ENCODE assay signal across 2 cellular contexts in the genomic region with DNA sequence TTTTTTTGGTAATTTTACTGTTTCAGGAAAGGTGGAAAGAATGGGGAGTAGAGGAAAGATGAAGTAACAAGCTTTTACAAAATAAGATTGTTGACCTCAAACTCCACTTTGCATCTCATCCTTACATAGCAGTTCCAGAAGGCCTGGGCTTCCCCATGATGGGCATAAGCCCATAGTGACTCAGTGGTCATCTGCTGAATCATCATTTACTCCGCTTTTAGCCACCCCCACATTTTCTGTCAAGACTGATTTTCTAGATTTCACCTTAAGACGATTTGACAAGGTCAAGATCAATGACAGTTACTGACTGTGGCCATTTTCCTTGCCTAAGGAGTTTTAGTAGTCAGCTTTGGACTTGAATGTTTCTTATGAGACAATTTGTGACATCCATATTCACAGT.
TF ChIP-seq lines count a peak whose summit lies in the region.

No MANE protein-coding gene starts in this region.

TF ChIP-seq in HepG2, 621 proteins besides CTCF, POLR2A, EP300 and RAD21:
- no peak for TF ChIP-seq RBM39 (IDR thresholded peaks at IDR 0.05; ENCODE audit: low read depth, low read length, poor library complexity, severe bottlenecking)
- TF ChIP-seq, protein P1, sequence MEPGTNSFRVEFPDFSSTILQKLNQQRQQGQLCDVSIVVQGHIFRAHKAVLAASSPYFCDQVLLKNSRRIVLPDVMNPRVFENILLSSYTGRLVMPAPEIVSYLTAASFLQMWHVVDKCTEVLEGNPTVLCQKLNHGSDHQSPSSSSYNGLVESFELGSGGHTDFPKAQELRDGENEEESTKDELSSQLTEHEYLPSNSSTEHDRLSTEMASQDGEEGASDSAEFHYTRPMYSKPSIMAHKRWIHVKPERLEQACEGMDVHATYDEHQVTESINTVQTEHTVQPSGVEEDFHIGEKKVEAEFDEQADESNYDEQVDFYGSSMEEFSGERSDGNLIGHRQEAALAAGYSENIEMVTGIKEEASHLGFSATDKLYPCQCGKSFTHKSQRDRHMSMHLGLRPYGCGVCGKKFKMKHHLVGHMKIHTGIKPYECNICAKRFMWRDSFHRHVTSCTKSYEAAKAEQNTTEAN (CRISPR knock-in tag; conservative IDR thresholded peaks at IDR 0.05): no peak
- no peak for TF ChIP-seq MTA3 (CRISPR knock-in tag; IDR thresholded peaks at IDR 0.05)
- no peak for TF ChIP-seq TCF7 (IDR thresholded peaks at IDR 0.05; ENCODE audit: low read depth)
- TF ChIP-seq MAFF (IDR thresholded peaks at IDR 0.05; ENCODE audit: low read depth, low read length): peak; percentile 89
- TF ChIP-seq MAFK (conservative IDR thresholded peaks at IDR 0.05 in 1 of 2, IDR thresholded peaks at IDR 0.05 in 1 of 2; ENCODE audit: low read length in 2 of 2): peak; percentile 87 to 92
- no peak for TF ChIP-seq HNRNPL (IDR thresholded peaks at IDR 0.05; ENCODE audit: low read depth, low read length)
- no peak for TF ChIP-seq RARA (CRISPR knock-in tag; IDR thresholded peaks at IDR 0.05)

TF ChIP-seq in H1, 55 proteins besides CTCF, POLR2A, EP300 and RAD21:
- TF ChIP-seq TEAD4 (IDR thresholded peaks at IDR 0.05; ENCODE audit: low read depth, low read length) (no peak), MAFK (IDR thresholded peaks at IDR 0.05; ENCODE audit: low read depth, low read length) (0 out of 2 replicates have a peak, but pooled peaks have one; percentile 18)
